ENCODE assay signal across 24 cellular contexts in genomic region chrX:108117988-108118387, GRCh38. TPM values are rescaled to one million over a fixed set of nuclear protein-coding genes. Genes with fewer than 3 reads are reported as not detected.
A peak's percentile ranks its signal among the peaks of the same experiment; 100 is the strongest.
DNase-seq lines count a peak whose midpoint lies in the region; ATAC-seq and TF ChIP-seq lines count a peak whose summit lies in the region.
"Had no signal": no experiment of that assay in that cellular context is flagged by ENCODE, and none has a peak within 500 bp of the region (broad histone marks: within the 10 kb centered on the region; RNA-seq: fewer than 3 reads in every experiment).

No MANE protein-coding gene starts in this region.

- no peak overlapping the region for H3K18ac ChIP-seq in IMR-90 (ENCODE audit: low read depth, low read length)

- H3K4me1 Mint-ChIP-seq in CD8-positive, alpha-beta memory T cell: peaks cover 0 to 14% (median 3%) of the 10 kb centered on the region in 3 donors

- POLR2A ChIA-PET in IMR-90 (lab: Charles Lee; ENCODE audit: unreplicated experiment): no interaction called here
- POLR2A ChIA-PET in CD8-positive, alpha-beta memory T cell (lab: Charles Lee): no interaction called here

- no peak overlapping the region for H3K4me2 ChIP-seq in IMR-90 (ENCODE audit: low read depth, low read length)
- H3K4me2 ChIP-seq: PC-9 had no signal

- H3K27ac ChIP-seq in IMR-90 (ENCODE audit: insufficient read depth, low read length) (no peak overlapping the region), ascending aorta (no peak overlapping the region)
- H3K27ac ChIP-seq in CD8-positive, alpha-beta memory T cell (ENCODE audit: low read depth, low read length): no peak overlapping the region
- H3K27ac ChIP-seq: 22Rv1, C4-2B, PC-9, SJSA1 had no signal

- peaks cover 0 to 2% of the 10 kb centered on the region in 2 donors for H3K27me3 Mint-ChIP-seq in CD8-positive, alpha-beta memory T cell
- H3K27me3 Mint-ChIP-seq: B cell had no signal

- H2AK9ac ChIP-seq in IMR-90 (replicated peaks; ENCODE audit: low read depth, low read length, poor library complexity): no peak overlapping the region

- H3K79me1 ChIP-seq in IMR-90 (ENCODE audit: low read depth in 1 of 2, low read length in 2 of 2): peaks cover 0 to 2% of the 10 kb centered on the region in 2 experiments; a peak in 1 of 4 replicates

- no peak overlapping the region for H2BK15ac ChIP-seq in IMR-90 (ENCODE audit: low read depth, low read length)

- H3K9me1 ChIP-seq in IMR-90 (ENCODE audit: insufficient read depth, low read length): 0 out of 2 replicates have a peak, but pooled peaks cover 3% of the 10 kb centered on the region

- TF ChIP-seq CTCF in IMR-90 (conservative IDR thresholded peaks at IDR 0.05; ENCODE audit: low read depth, low read length) (no peak), mucosa of descending colon (IDR thresholded peaks at IDR 0.05) (no peak), ascending aorta (IDR thresholded peaks at IDR 0.05) (no peak)

- TF ChIP-seq RAD21 in IMR-90 (IDR thresholded peaks at IDR 0.05; ENCODE audit: low read length): no peak

- no peak overlapping the region for H3K9ac ChIP-seq in IMR-90 (ENCODE audit: low read depth, low read length)

- peak; percentile 1 for DNase-seq in NCI-H1105 (lab: John Stamatoyannopoulos, UW)
- no peak for DNase-seq in NCI-H1105 treated with DMSO at 0.1 percent for 48 hours (lab: John Stamatoyannopoulos, UW)
- DNase-seq in IMR-90: peak; percentile 13
- DNase-seq in NCI-H69 (lab: John Stamatoyannopoulos, UW): peak; percentile 2
- peak in 1 of 3 donors; percentile 5 for DNase-seq in mucosa of descending colon
- DNase-seq in HCEC 1CT: no peak
- DNase-seq in CD8-positive, alpha-beta memory T cell: no peak
- DNase-seq in ascending aorta (ENCODE audit: low spot score in 2 of 2): no peak
- DNase-seq: CD8-positive, alpha-beta T cell; DMS79 treated with DMSO at 0.1 percent for 48 hours; KBM-7; MV-4-11; NCI-H1694; NCI-H2029 treated with DMSO at 0.1 percent for 48 hours; NCI-H226; NCI-H510A; NCI-H774; PC-9 had no signal

- peak; percentile 55 for ATAC-seq in IMR-90 (ENCODE audit: low read depth)
- ATAC-seq in mucosa of descending colon: peak; percentile 94
- ATAC-seq: CD8-positive, alpha-beta T cell; HepG2; Right ventricle myocardium inferior had no signal

- H2BK20ac ChIP-seq in IMR-90 (ENCODE audit: low read depth, low read length): no peak overlapping the region

- no peak overlapping the region for H3K4ac ChIP-seq in IMR-90 (ENCODE audit: low read depth, low read length)

- no peak overlapping the region for H4K91ac ChIP-seq in IMR-90 (ENCODE audit: insufficient read depth, low read depth, low read length)

- no peak overlapping the region for H3K14ac ChIP-seq in IMR-90 (replicated peaks; ENCODE audit: low read depth, low read length)

- in situ Hi-C loops in IMR-90 (cut with MboI; ENCODE audit: low sequenced_read_pairs): no loop called here

- H3K36me3 ChIP-seq in IMR-90 (ENCODE audit: control insufficient read depth, insufficient read depth, low read length) (no peaks in the 10 kb centered on the region), mucosa of descending colon (ENCODE audit: low read depth) (no peaks in the 10 kb centered on the region), ascending aorta (no peaks in the 10 kb centered on the region)
- no peaks in the 10 kb centered on the region for H3K36me3 ChIP-seq in CD8-positive, alpha-beta memory T cell (ENCODE audit: insufficient read depth, low read length)
- H3K36me3 ChIP-seq: SJSA1 had no signal

- BruUV-seq in IMR-90 (replicated peaks; lab: Mats Ljungman, UMichigan): no TSS peak

- no peak overlapping the region for H3K4me3 Mint-ChIP-seq in CD8-positive, alpha-beta memory T cell
- H3K4me3 Mint-ChIP-seq: B cell; CD8-positive, alpha-beta T cell had no signal

- H3K4me1 ChIP-seq in IMR-90 (ENCODE audit: control insufficient read depth, insufficient read depth, low read length) (peaks cover 8% of the 10 kb centered on the region), mucosa of descending colon (ENCODE audit: low read depth) (no peaks in the 10 kb centered on the region), ascending aorta (no peaks in the 10 kb centered on the region)
- no peaks in the 10 kb centered on the region for H3K4me1 ChIP-seq in CD8-positive, alpha-beta memory T cell (ENCODE audit: insufficient read depth, low read length)

- no peak overlapping the region for H2AK5ac ChIP-seq in IMR-90 (ENCODE audit: low read depth, low read length)

- H3K4me3 ChIP-seq in IMR-90 (ENCODE audit: insufficient read depth, low read depth, low read length) (no peak overlapping the region), mucosa of descending colon (no peak overlapping the region), ascending aorta (no peak overlapping the region)
- no peak overlapping the region for H3K4me3 ChIP-seq in CD8-positive, alpha-beta memory T cell (ENCODE audit: low read length)
- H3K4me3 ChIP-seq: PC-9, SJSA1 had no signal

- dilution Hi-C loops in IMR-90 (cut with HindIII; ENCODE audit: low sequenced_read_pairs, unreplicated experiment): no loop called here

- intact Hi-C loops in IMR-90 (cut with micrococcal nuclease) (no loop called here), mucosa of descending colon (cut with DNase I, micrococcal nuclease) (no loop called here), ascending aorta (cut with DNase I) (no loop called here)

- H3K27me3 ChIP-seq in IMR-90 (ENCODE audit: control insufficient read depth, insufficient read depth, low read length): peaks cover 4% of the 10 kb centered on the region
- H3K27me3 ChIP-seq in CD8-positive, alpha-beta memory T cell (ENCODE audit: insufficient read depth, low read length, poor library complexity, severe bottlenecking): no peaks in the 10 kb centered on the region
- no peaks in the 10 kb centered on the region for H3K27me3 ChIP-seq in ascending aorta
- H3K27me3 ChIP-seq: SJSA1 had no signal

- H2BK120ac ChIP-seq in IMR-90 (ENCODE audit: low read depth, low read length): no peak overlapping the region

- H3K36me3 Mint-ChIP-seq in CD8-positive, alpha-beta memory T cell: peaks cover 0 to 3% (median 2%) of the 10 kb centered on the region in 3 donors

- H3K9me3 ChIP-seq in IMR-90 (ENCODE audit: control insufficient read depth, insufficient read depth, low read length): no peaks in the 10 kb centered on the region
- H3K9me3 ChIP-seq in mucosa of descending colon: no peaks in the 10 kb centered on the region
- no peaks in the 10 kb centered on the region for H3K9me3 ChIP-seq in CD8-positive, alpha-beta memory T cell (ENCODE audit: low read length)
- H3K9me3 ChIP-seq in ascending aorta: no peaks in the 10 kb centered on the region
- H3K9me3 ChIP-seq: SJSA1 had no signal

- no peak overlapping the region for H2AFZ ChIP-seq in IMR-90 (replicated peaks; ENCODE audit: low read length, poor library complexity)
- H2AFZ ChIP-seq: PC-9 had no signal

- H4K5ac ChIP-seq in IMR-90 (ENCODE audit: low read depth, low read length): no peak overlapping the region

- H4K20me1 ChIP-seq in IMR-90 (ENCODE audit: insufficient read depth, low read length): no peaks in the 10 kb centered on the region

- CTCF ChIA-PET in IMR-90 (lab: Yijun Ruan, JAX): no interaction called here
- CTCF ChIA-PET in CD8-positive, alpha-beta memory T cell (lab: Charles Lee): no interaction called here

- no peak overlapping the region for H3K56ac ChIP-seq in IMR-90 (ENCODE audit: extremely low read depth, insufficient read depth, low read length)

- H2BK5ac ChIP-seq in IMR-90 (ENCODE audit: low read depth, low read length, poor library complexity, severe bottlenecking): no peak overlapping the region

- H3K27ac Mint-ChIP-seq in CD8-positive, alpha-beta memory T cell: no peak overlapping the region
- H3K27ac Mint-ChIP-seq: B cell; CD8-positive, alpha-beta T cell had no signal

- H4K8ac ChIP-seq in IMR-90 (ENCODE audit: low read depth in 2 of 2, low read length in 2 of 2): no peak overlapping the region

- H3K9me3 Mint-ChIP-seq in CD8-positive, alpha-beta memory T cell: no peaks in the 10 kb centered on the region
- H3K9me3 Mint-ChIP-seq: CD8-positive, alpha-beta T cell had no signal

- WGBS in IMR-90 (ENCODE audit: extremely low coverage in 2 of 2, insufficient read length in 1 of 2), 2 experiments: no CpG with 5 or more reads among the region's 3 CpGs

- no peak for TF ChIP-seq POLR2A in IMR-90 (IDR thresholded peaks at IDR 0.05; ENCODE audit: low read depth, low read length)

- no peak overlapping the region for H3K23ac ChIP-seq in IMR-90 (ENCODE audit: low read depth, low read length)

TF ChIP-seq in IMR-90, 13 proteins besides CTCF, POLR2A, EP300 and RAD21:
- no peak for TF ChIP-seq NFE2L2 (IDR thresholded peaks at IDR 0.05; ENCODE audit: low read depth, low read length)

RNA-seq across cellular contexts. Expression of gene ATG4A, which starts 26.4 kb away (rescaled TPM):
- total RNA-seq in IMR-90 (2012; rRNA removed) (13.6 and 14.7 TPM in 2 replicates), mucosa of descending colon (10 to 100 TPM; 17.1 to 23.9 (median 21.3) TPM), ascending aorta (15.0 TPM)
- polyA plus RNA-seq in IMR-90 (2012; rRNA removed): 6.3 and 8.2 TPM in 2 replicates
- polyA plus RNA-seq in IMR-90 (2012; cell fraction: cytosol; rRNA removed): 1.5 and 2.1 TPM in 2 replicates
- 0.92 and 8.8 TPM in 2 replicates for polyA plus RNA-seq in IMR-90 (2012; cell fraction: nucleus; rRNA removed; ENCODE audit: low replicate concordance)
- total RNA-seq in CD8-positive, alpha-beta memory T cell: 10 to 100 TPM; 10.7 to 10.8 TPM
- 20.4 TPM for polyA plus RNA-seq in CD8-positive, alpha-beta memory T cell

RNA-seq across cellular contexts. Expression of gene PSMD10, which starts 26.6 kb away (rescaled TPM):
- 122 TPM in 2 replicates for total RNA-seq in IMR-90 (2012; rRNA removed)
- 56.3 and 62.0 TPM in 2 replicates for polyA plus RNA-seq in IMR-90 (2012; rRNA removed)
- 19.3 and 28.3 TPM in 2 replicates for polyA plus RNA-seq in IMR-90 (2012; cell fraction: cytosol; rRNA removed)
- 3.8 and 22.6 TPM in 2 replicates for polyA plus RNA-seq in IMR-90 (2012; cell fraction: nucleus; rRNA removed; ENCODE audit: low replicate concordance)
- total RNA-seq in mucosa of descending colon: 10 to 100 TPM; 28.1 to 39.5 (median 34.8) TPM
- total RNA-seq in CD8-positive, alpha-beta memory T cell: 10 to 100 TPM; 40.4 to 43.0 TPM
- 55.2 TPM for polyA plus RNA-seq in CD8-positive, alpha-beta memory T cell
- total RNA-seq in ascending aorta: 11.5 TPM

Comparison
In these comparisons a context has a peak if more than half of its experiments do, and no peak if none do; other contexts are left out.
1. DNase-seq: peak in NCI-H1105 (single experiment), IMR-90 (single experiment) and NCI-H69 (single experiment); none in NCI-H1105 treated with DMSO at 0.1 percent for 48 hours (single experiment), HCEC 1CT (single experiment), CD8-positive, alpha-beta memory T cell (0 of 5) and ascending aorta (0 of 2).